1 cellular context compared by ENCODE assay signal in the genomic region with DNA sequence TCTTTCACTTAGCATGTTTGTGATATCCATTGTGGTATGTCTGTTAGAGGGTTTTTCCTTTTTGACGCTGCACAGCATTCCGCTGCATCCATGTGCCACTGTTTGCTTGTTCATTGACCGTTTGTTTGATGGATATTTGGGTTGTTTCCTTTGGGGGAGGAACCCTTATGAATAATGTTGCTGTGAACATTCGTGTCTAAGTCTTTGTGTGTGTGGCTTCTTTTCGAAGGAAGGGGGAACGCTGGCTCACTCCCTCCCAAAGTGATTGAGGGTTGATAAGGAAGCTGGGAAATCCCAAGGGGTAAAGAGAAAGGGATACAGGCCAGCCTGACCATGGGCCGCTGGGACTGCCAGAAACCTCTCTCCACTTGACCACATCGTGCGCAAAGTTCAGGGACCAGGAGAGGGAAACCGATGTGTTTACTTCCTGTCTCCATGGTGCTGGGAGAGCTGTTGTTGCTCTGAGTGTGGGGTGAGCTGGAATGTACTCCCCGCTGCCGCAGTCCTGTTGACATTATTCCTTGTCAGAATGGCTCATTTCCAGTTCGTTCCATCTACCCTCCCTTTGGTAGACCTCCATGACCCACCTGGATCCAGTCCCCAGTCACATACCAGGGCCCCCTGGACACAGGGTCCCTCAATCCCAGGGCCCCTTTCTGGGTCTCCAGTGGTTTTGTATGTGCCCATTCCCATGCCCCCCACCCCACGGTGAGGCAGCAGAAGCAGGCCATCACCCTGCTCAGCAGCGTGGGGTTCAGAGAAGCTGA.
TF ChIP-seq lines count a peak whose summit lies in the region.

No MANE protein-coding gene starts in this region.

TF ChIP-seq in HepG2, 621 proteins besides CTCF, POLR2A, EP300 and RAD21 (continued from another document and continues in another):
- peak; percentile 99 for TF ChIP-seq ZNF687 (CRISPR knock-in tag; IDR thresholded peaks at IDR 0.05)
- TF ChIP-seq, protein P1, sequence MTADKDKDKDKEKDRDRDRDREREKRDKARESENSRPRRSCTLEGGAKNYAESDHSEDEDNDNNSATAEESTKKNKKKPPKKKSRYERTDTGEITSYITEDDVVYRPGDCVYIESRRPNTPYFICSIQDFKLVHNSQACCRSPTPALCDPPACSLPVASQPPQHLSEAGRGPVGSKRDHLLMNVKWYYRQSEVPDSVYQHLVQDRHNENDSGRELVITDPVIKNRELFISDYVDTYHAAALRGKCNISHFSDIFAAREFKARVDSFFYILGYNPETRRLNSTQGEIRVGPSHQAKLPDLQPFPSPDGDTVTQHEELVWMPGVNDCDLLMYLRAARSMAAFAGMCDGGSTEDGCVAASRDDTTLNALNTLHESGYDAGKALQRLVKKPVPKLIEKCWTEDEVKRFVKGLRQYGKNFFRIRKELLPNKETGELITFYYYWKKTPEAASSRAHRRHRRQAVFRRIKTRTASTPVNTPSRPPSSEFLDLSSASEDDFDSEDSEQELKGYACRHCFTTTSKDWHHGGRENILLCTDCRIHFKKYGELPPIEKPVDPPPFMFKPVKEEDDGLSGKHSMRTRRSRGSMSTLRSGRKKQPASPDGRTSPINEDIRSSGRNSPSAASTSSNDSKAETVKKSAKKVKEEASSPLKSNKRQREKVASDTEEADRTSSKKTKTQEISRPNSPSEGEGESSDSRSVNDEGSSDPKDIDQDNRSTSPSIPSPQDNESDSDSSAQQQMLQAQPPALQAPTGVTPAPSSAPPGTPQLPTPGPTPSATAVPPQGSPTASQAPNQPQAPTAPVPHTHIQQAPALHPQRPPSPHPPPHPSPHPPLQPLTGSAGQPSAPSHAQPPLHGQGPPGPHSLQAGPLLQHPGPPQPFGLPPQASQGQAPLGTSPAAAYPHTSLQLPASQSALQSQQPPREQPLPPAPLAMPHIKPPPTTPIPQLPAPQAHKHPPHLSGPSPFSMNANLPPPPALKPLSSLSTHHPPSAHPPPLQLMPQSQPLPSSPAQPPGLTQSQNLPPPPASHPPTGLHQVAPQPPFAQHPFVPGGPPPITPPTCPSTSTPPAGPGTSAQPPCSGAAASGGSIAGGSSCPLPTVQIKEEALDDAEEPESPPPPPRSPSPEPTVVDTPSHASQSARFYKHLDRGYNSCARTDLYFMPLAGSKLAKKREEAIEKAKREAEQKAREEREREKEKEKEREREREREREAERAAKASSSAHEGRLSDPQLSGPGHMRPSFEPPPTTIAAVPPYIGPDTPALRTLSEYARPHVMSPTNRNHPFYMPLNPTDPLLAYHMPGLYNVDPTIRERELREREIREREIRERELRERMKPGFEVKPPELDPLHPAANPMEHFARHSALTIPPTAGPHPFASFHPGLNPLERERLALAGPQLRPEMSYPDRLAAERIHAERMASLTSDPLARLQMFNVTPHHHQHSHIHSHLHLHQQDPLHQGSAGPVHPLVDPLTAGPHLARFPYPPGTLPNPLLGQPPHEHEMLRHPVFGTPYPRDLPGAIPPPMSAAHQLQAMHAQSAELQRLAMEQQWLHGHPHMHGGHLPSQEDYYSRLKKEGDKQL (CRISPR knock-in tag; IDR thresholded peaks at IDR 0.05; ENCODE audit: low read depth) = no peak
- TF ChIP-seq MAFF (IDR thresholded peaks at IDR 0.05; ENCODE audit: low read depth, low read length) = no peak
- no peak for TF ChIP-seq HNRNPK (IDR thresholded peaks at IDR 0.05; ENCODE audit: low read depth, low read length, poor library complexity, severe bottlenecking)
- no peak for TF ChIP-seq MTF2 (CRISPR knock-in tag; IDR thresholded peaks at IDR 0.05; ENCODE audit: borderline replicate concordance)
- TF ChIP-seq ZBTB3 (CRISPR knock-in tag; IDR thresholded peaks at IDR 0.05; ENCODE audit: borderline replicate concordance, low read depth) = peak; percentile 74
- TF ChIP-seq JUN (CRISPR knock-in tag; IDR thresholded peaks at IDR 0.05) = peak; percentile 59; the same call in 1 of the 2 replicates
- TF ChIP-seq TEAD2 (CRISPR knock-in tag; IDR thresholded peaks at IDR 0.05) = no peak
- no peak for TF ChIP-seq KAT2B (IDR thresholded peaks at IDR 0.05; ENCODE audit: borderline replicate concordance, low read depth, low read length)
- TF ChIP-seq ONECUT2 (CRISPR knock-in tag; IDR thresholded peaks at IDR 0.05) = peak; percentile 49; the same call in 1 of the 2 replicates
- TF ChIP-seq CENPT (CRISPR knock-in tag; IDR thresholded peaks at IDR 0.05; ENCODE audit: low read depth) = no peak
- TF ChIP-seq ZNF33B (CRISPR knock-in tag; IDR thresholded peaks at IDR 0.05) = peak; percentile 95
- TF ChIP-seq E2F5 (CRISPR knock-in tag; conservative IDR thresholded peaks at IDR 0.05) = no peak
- no peak for TF ChIP-seq SRY (CRISPR knock-in tag; IDR thresholded peaks at IDR 0.05)
- TF ChIP-seq CREB3 (CRISPR knock-in tag; IDR thresholded peaks at IDR 0.05) = no peak
- no peak for TF ChIP-seq CENPX (CRISPR knock-in tag; IDR thresholded peaks at IDR 0.05)
- no peak for TF ChIP-seq ISX (CRISPR knock-in tag; conservative IDR thresholded peaks at IDR 0.05)
- peak; percentile 75; the same call in 1 of the 2 replicates for TF ChIP-seq AHR (CRISPR knock-in tag; IDR thresholded peaks at IDR 0.05)
- TF ChIP-seq SAP130 (CRISPR knock-in tag; IDR thresholded peaks at IDR 0.05; ENCODE audit: low read depth) = peak; percentile 96
- no peak for TF ChIP-seq NCOA5 (CRISPR knock-in tag; IDR thresholded peaks at IDR 0.05)
- no peak for TF ChIP-seq ARNT (IDR thresholded peaks at IDR 0.05)
- peak; percentile 59; the same call in 1 of the 2 replicates for TF ChIP-seq POLR2AphosphoS5 (IDR thresholded peaks at IDR 0.05; ENCODE audit: low read depth, low read length)
- TF ChIP-seq HNF4G (IDR thresholded peaks at IDR 0.05; ENCODE audit: borderline replicate concordance, low read depth, low read length) = peak; percentile 89; the same call in 1 of the 2 replicates
- peak; percentile 77; the same call in 1 of the 2 replicates for TF ChIP-seq HNF4G (CRISPR knock-in tag; IDR thresholded peaks at IDR 0.05; ENCODE audit: borderline replicate concordance, low read depth)
- TF ChIP-seq TP53 (CRISPR knock-in tag; conservative IDR thresholded peaks at IDR 0.05) = no peak; the same call in 1 of the 2 replicates
- TF ChIP-seq KLF15 (CRISPR knock-in tag; IDR thresholded peaks at IDR 0.05; ENCODE audit: borderline replicate concordance) = no peak
- TF ChIP-seq TCF7 (IDR thresholded peaks at IDR 0.05; ENCODE audit: low read depth) = no peak; the same call in 1 of the 2 replicates
- peak; percentile 82 for TF ChIP-seq HIC2 (CRISPR knock-in tag; IDR thresholded peaks at IDR 0.05; ENCODE audit: low read depth)
- peak; percentile 99 for TF ChIP-seq SMYD3 (CRISPR knock-in tag; IDR thresholded peaks at IDR 0.05)
- no peak for TF ChIP-seq CBX1 (IDR thresholded peaks at IDR 0.05; ENCODE audit: low read depth)
- TF ChIP-seq BRD4 (CRISPR knock-in tag; IDR thresholded peaks at IDR 0.05) = peak; percentile 98
- peak; percentile 52; the same call in 1 of the 2 replicates for TF ChIP-seq MNT (IDR thresholded peaks at IDR 0.05)
- TF ChIP-seq POLR2G (IDR thresholded peaks at IDR 0.05; ENCODE audit: low read depth, low read length) = peak; percentile 74
- TF ChIP-seq ZNF232 (CRISPR knock-in tag; IDR thresholded peaks at IDR 0.05; ENCODE audit: borderline replicate concordance) = peak; percentile 95
- no peak for TF ChIP-seq ELK4 (CRISPR knock-in tag; IDR thresholded peaks at IDR 0.05; ENCODE audit: borderline replicate concordance)
- TF ChIP-seq JARID2 (CRISPR knock-in tag; IDR thresholded peaks at IDR 0.05; ENCODE audit: insufficient replicate concordance) = no peak
- TF ChIP-seq, protein P2, sequence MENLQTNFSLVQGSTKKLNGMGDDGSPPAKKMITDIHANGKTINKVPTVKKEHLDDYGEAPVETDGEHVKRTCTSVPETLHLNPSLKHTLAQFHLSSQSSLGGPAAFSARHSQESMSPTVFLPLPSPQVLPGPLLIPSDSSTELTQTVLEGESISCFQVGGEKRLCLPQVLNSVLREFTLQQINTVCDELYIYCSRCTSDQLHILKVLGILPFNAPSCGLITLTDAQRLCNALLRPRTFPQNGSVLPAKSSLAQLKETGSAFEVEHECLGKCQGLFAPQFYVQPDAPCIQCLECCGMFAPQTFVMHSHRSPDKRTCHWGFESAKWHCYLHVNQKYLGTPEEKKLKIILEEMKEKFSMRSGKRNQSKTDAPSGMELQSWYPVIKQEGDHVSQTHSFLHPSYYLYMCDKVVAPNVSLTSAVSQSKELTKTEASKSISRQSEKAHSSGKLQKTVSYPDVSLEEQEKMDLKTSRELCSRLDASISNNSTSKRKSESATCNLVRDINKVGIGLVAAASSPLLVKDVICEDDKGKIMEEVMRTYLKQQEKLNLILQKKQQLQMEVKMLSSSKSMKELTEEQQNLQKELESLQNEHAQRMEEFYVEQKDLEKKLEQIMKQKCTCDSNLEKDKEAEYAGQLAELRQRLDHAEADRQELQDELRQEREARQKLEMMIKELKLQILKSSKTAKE (CRISPR knock-in tag; IDR thresholded peaks at IDR 0.05; ENCODE audit: borderline replicate concordance) = peak; percentile 86
